1 cellular context compared by ENCODE assay signal in the genomic region with DNA sequence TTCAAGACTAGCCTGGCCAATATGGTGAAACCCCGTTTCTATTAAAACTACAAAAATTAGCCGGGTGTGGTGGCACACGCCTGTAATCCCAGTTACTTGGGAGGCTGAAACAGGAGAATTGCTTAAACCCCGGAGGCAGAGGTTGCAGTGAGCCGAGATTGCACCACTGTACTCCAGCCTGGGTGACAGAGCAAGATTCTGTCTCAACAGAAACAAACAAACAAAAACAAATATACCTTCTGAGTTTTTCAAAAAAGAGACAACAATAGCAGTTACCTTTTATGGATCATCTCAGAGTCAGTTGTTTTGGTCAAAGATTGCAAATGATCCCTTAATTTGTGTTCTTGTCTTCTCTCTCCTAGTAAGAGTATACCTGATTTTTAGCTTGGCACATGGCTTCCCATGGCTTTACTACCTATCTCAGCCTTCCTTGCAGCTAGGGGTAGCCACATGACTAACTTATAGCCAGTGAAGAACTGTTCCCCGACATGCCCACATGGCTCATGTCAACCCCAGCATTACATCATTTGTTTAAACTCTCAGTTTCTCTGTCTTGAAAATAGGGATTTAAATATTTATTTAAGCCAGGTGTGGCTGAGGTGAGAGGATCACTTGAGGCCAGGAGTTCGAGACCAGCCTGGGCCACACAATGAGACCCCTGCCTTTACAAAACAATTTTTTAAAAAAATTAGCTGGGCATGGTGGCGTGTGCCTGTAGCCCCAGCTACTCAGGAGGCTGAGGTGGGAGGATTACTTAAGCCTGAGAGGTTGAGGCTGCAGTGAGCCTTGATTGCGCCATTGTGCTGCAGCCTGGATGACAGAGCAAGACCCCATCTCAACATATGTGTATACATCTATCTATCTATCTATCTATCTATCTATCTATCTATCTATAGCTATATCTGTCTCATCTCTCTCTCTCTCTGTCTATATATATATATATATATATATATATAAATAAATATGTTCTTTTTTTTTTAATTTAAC.
A peak's percentile ranks its signal among the peaks of the same experiment; 100 is the strongest.
TF ChIP-seq lines count a peak whose summit lies in the region.

No MANE protein-coding gene starts in this region.

TF ChIP-seq in HepG2, 621 proteins besides CTCF, POLR2A, EP300 and RAD21:
- TF ChIP-seq CEBPB (IDR thresholded peaks at IDR 0.05; ENCODE audit: borderline replicate concordance, low read depth, low read length) (peak; percentile 65), ZNF383 (CRISPR knock-in tag; IDR thresholded peaks at IDR 0.05; ENCODE audit: borderline replicate concordance) (0 out of 2 replicates have a peak, but pooled peaks have one; percentile 63), SOX6 (IDR thresholded peaks at IDR 0.05) (no peak), SOX6 (CRISPR knock-in tag; IDR thresholded peaks at IDR 0.05) (peak; percentile 45; the same call in 1 of the 2 replicates), FOXO4 (CRISPR knock-in tag; conservative IDR thresholded peaks at IDR 0.05) (peak; percentile 94), ATF7-NPFF (CRISPR knock-in tag; IDR thresholded peaks at IDR 0.05; ENCODE audit: low read depth) (no peak), NFYC (CRISPR knock-in tag; IDR thresholded peaks at IDR 0.05) (no peak), ZMYM3 (CRISPR knock-in tag; IDR thresholded peaks at IDR 0.05) (0 out of 2 replicates have a peak, but pooled peaks have one; percentile 20), PCBP2 (optimal IDR thresholded peaks at IDR 0.05; ENCODE audit: low read depth, low read length, poor library complexity, severe bottlenecking) (no peak), PLSCR1 (CRISPR knock-in tag; IDR thresholded peaks at IDR 0.05; ENCODE audit: borderline replicate concordance) (no peak), ZNF460 (CRISPR knock-in tag; IDR thresholded peaks at IDR 0.05; ENCODE audit: borderline replicate concordance) (peak; percentile 84)
- TF ChIP-seq, protein P1, sequence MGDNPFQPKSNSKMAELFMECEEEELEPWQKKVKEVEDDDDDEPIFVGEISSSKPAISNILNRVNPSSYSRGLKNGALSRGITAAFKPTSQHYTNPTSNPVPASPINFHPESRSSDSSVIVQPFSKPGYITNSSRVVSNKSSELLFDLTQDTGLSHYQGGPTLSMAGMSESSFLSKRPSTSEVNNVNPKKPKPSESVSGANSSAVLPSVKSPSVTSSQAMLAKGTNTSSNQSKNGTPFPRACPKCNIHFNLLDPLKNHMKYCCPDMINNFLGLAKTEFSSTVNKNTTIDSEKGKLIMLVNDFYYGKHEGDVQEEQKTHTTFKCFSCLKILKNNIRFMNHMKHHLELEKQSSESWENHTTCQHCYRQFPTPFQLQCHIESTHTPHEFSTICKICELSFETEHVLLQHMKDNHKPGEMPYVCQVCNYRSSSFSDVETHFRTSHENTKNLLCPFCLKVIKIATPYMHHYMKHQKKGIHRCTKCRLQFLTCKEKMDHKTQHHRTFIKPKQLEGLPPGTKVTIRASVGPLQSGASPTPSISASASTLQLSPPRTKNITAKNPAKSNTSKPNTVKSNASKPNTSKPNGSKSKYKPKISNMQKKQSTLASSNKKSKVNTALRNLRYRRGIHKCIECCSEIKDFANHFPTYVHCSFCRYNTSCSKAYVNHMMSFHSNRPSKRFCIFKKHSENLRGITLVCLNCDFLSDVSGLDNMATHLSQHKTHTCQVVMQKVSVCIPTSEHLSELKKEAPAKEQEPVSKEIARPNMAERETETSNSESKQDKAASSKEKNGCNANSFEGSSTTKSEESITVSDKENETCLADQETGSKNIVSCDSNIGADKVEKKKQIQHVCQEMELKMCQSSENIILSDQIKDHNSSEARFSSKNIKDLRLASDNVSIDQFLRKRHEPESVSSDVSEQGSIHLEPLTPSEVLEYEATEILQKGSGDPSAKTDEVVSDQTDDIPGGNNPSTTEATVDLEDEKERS (CRISPR knock-in tag; IDR thresholded peaks at IDR 0.05) = 0 out of 2 replicates have a peak, but pooled peaks have one; percentile 57
